In the genomic region with DNA sequence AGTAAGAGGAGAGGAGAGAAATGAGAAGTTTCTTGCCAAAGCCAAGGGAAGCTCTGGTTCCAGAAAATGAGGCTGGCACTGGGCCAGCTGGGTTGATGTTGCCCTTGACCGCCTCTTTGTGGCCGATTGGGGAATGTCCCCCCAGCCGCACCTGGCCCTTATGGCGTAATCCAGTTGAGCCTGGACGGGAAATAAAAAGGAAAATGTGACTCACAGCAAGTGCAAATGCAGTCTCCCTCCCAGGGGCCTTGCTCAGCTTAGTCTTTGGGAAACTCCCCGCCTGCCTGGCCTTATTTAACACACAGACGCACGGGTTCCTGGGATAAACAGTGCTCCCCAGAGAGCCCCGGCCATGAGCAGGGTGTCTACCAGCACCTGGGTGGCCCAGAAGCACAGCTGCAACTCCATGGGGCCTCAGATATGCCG, we compare ENCODE assay signal across 8 cellular contexts.
DNase-seq lines count a peak whose midpoint lies in the region; ATAC-seq and TF ChIP-seq lines count a peak whose summit lies in the region.

No MANE protein-coding gene starts in this region.

- H3K9me3 Mint-ChIP-seq in activated T-cell treated with anti-CD3 and anti-CD28 coated beads, Interleukin-2, amount 50 U/mL, for 24 hours, result no peaks in the 10 kb centered on the region

- no peak overlapping the region for H3K4me3 ChIP-seq in SJSA1
- H3K4me3 ChIP-seq in epithelial cell of esophagus (ENCODE audit: low read length), result peak overlapping the region; percentile 13
- no peak overlapping the region for H3K4me3 ChIP-seq in mucosa of descending colon
- H3K4me3 ChIP-seq in tibial artery, result no peak overlapping the region

- no peaks in the 10 kb centered on the region for H3K27me3 ChIP-seq in SJSA1 (replicated peaks)
- no peaks in the 10 kb centered on the region for H3K27me3 ChIP-seq in tibial artery

- peak; percentile 77 for ATAC-seq in GM21619 (IDR thresholded peaks at IDR 0.05; ENCODE audit: unreplicated experiment)
- peak; percentile 98 for ATAC-seq in mucosa of descending colon

- H3K27me3 Mint-ChIP-seq in activated T-cell treated with anti-CD3 and anti-CD28 coated beads, Interleukin-2, amount 50 U/mL, for 24 hours, result peaks cover 35% of the 10 kb centered on the region

- DNase-seq in activated T-cell treated with anti-CD3 and anti-CD28 coated beads, Interleukin-2, amount 50 U/mL, for 24 hours, result peak; percentile 46
- no peak for DNase-seq in activated T-cell treated with anti-CD3 and anti-CD28 coated beads for 4 hours
- DNase-seq in HT1080 (ENCODE audit: low read depth), result peak; percentile 95
- DNase-seq in SJSA1 (ENCODE audit: low read depth in 1 of 2, low spot score in 2 of 2), result peak; percentile 90 to 94
- peak; percentile 98 for DNase-seq in epithelial cell of esophagus (ENCODE audit: low read depth)
- DNase-seq in mucosa of descending colon, result peak; percentile 90 to 92 (median 91)
- DNase-seq in tibial artery, result peak; percentile 79 to 81

- intact Hi-C loops in mucosa of descending colon (cut with DNase I, micrococcal nuclease), result no loop called here
- intact Hi-C loops in tibial artery (cut with DNase I; ENCODE audit: low total_unique reads), result no loop called here

- peak; percentile 61 for TF ChIP-seq CTCF in epithelial cell of esophagus (IDR thresholded peaks at IDR 0.05; ENCODE audit: insufficient read depth, low read depth, low read length, missing control alignments)
- TF ChIP-seq CTCF in mucosa of descending colon (IDR thresholded peaks at IDR 0.05), result peak; percentile 46
- TF ChIP-seq CTCF in tibial artery (IDR thresholded peaks at IDR 0.05), result peak; percentile 16 to 23

- H3K36me3 ChIP-seq in SJSA1 (no peaks in the 10 kb centered on the region), mucosa of descending colon (ENCODE audit: low read depth) (no peaks in the 10 kb centered on the region), tibial artery (no peaks in the 10 kb centered on the region)

- H3K4me1 ChIP-seq in SJSA1 (replicated peaks) (peaks cover 33% of the 10 kb centered on the region), mucosa of descending colon (ENCODE audit: low read depth) (peaks cover 12% of the 10 kb centered on the region), tibial artery (no peaks in the 10 kb centered on the region)

- H3K36me3 Mint-ChIP-seq in activated T-cell treated with anti-CD3 and anti-CD28 coated beads, Interleukin-2, amount 50 U/mL, for 24 hours (ENCODE audit: low read depth), result no peaks in the 10 kb centered on the region

- peaks cover 18% of the 10 kb centered on the region for H3K4me1 Mint-ChIP-seq in activated T-cell treated with anti-CD3 and anti-CD28 coated beads, Interleukin-2, amount 50 U/mL, for 24 hours (ENCODE audit: low read depth)

- H3K27ac ChIP-seq in SJSA1, result peak overlapping the region; percentile 37
- H3K27ac ChIP-seq in tibial artery, result no peak overlapping the region

- H3K9me3 ChIP-seq in SJSA1 (replicated peaks) (no peaks in the 10 kb centered on the region), mucosa of descending colon (no peaks in the 10 kb centered on the region), tibial artery (no peaks in the 10 kb centered on the region)

- peak overlapping the region; percentile 86 for H3K27ac Mint-ChIP-seq in activated T-cell treated with anti-CD3 and anti-CD28 coated beads, Interleukin-2, amount 50 U/mL, for 24 hours

- H3K4me3 Mint-ChIP-seq in activated T-cell treated with anti-CD3 and anti-CD28 coated beads, Interleukin-2, amount 50 U/mL, for 24 hours, result peak overlapping the region; percentile 38
